ENCODE assay signal across 22 cellular contexts in the genomic region with DNA sequence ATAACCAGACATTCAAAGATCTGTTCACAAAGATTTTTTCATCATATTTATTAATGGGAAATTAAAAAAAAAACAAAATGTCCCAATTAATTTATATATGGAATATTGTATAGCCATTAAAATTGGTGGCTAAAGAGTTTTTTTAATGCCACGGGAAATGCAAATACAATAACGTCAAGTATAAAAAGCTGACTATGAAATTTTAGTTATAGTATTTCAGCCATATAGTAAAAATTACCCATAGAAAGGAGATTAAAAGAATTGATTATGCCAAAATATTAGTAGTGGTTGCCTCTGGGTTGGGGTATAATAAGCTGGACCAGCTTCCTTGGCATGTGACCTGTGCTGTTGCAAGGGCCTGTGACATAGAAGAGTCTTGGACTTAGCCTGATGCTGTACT.
"Had no signal": no experiment of that assay in that cellular context is flagged by ENCODE, and none has a peak within 500 bp of the region (broad histone marks: within the 10 kb centered on the region; RNA-seq: fewer than 3 reads in every experiment).

No MANE protein-coding gene starts in this region.

- DNase-seq: dermis blood vessel endothelial cell; dorsolateral prefrontal cortex; effector CD4-positive, alpha-beta T cell; effector memory CD4-positive, alpha-beta T cell; foreskin keratinocyte; heart left ventricle; hypothalamus; immature natural killer cell; left cardiac atrium; left lung; left ventricle myocardium superior; lower lobe of right lung; mesenchymal stem cell; mucosa of descending colon; naive B cell had no signal

- H3K4me3 ChIP-seq: coronary artery, dorsolateral prefrontal cortex, esophagus muscularis mucosa, gastroesophageal sphincter, heart left ventricle, hepatocyte, left lung, lower lobe of right lung, mucosa of descending colon had no signal

- H3K27me3 ChIP-seq: esophagus muscularis mucosa, foreskin keratinocyte, gastroesophageal sphincter, hepatocyte, left lung had no signal

- H3K36me3 ChIP-seq: esophagus muscularis mucosa, gastroesophageal sphincter, heart left ventricle, left lung, lower lobe of right lung had no signal

- H3K4me1 ChIP-seq: esophagus muscularis mucosa, foreskin keratinocyte, gastroesophageal sphincter, heart left ventricle, left lung, lower lobe of right lung had no signal

- H3K4me2 ChIP-seq: hepatocyte had no signal

- H2AFZ ChIP-seq: hepatocyte had no signal

- H3K79me2 ChIP-seq: hepatocyte had no signal

- H3K27ac ChIP-seq: coronary artery, dorsolateral prefrontal cortex, esophagus muscularis mucosa, foreskin keratinocyte, gastroesophageal sphincter, heart left ventricle, hepatocyte, left lung, lower lobe of right lung had no signal

- H3K9me3 ChIP-seq: esophagus muscularis mucosa, gastroesophageal sphincter, heart left ventricle, left lung, lower lobe of right lung, mucosa of descending colon had no signal

- FAIRE-seq: colon, endothelial cell of umbilical vein, keratinocyte had no signal

- ATAC-seq: foreskin keratinocyte, gastroesophageal sphincter, heart left ventricle, left cardiac atrium, left lung, left ventricle myocardium superior, lower lobe of right lung, mucosa of descending colon had no signal
